15 cellular contexts compared by ENCODE assay signal in the genomic region with DNA sequence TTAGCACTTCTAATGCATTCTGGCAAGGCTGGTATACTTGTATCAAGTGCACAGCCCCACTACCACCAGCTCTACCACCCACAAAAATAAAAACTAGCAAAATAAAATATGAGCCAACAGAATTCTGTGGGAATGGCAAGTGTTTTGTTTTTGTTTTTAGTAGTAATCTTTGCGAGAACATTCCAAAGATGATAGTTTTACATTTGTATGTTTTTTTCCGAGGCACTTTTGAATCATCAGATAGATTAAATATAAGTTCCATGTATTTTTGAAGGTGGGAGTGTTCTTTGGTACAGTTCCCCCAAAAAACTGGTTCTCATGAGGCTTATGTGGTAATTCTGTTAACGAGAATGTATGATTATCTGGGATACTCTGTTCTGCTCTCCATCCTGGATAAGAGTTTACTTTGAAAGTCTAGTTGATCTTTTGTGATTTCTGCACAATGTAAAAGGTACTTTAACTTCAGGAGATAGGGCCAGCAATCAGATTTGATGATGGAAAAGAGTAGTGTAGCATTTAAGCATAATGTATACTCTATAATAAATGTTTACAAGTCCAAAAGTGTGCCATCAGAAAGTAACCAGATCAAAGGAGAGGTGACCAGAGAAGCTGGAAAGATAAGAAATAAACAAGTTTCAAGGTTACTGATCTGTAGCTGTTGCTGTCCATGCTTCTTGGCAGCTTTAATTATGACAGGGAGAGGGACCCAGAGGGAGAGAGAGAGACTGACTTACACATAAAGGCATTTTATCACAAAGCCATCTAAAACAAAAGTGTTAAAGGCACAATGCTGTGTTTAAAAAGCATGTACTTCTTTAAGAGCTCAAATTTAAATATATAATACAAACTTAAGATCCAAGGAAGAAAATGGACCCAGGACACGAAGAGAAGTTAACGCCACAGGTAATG.
DNase-seq lines count a peak whose midpoint lies in the region; ATAC-seq and TF ChIP-seq lines count a peak whose summit lies in the region.
"Had no signal": no experiment of that assay in that cellular context is flagged by ENCODE, and none has a peak within 500 bp of the region (broad histone marks: within the 10 kb centered on the region; RNA-seq: fewer than 3 reads in every experiment).

No MANE protein-coding gene starts in this region.

- TF ChIP-seq CTCF in left ventricle myocardium inferior (IDR thresholded peaks at IDR 0.05; ENCODE audit: borderline replicate concordance): no peak
- TF ChIP-seq CTCF in ascending aorta (IDR thresholded peaks at IDR 0.05): no peak
- TF ChIP-seq CTCF in type B pancreatic cell (conservative IDR thresholded peaks at IDR 0.05): no peak

- H3K27me3 Mint-ChIP-seq in type B pancreatic cell: no peaks in the 10 kb centered on the region

- H3K9me3 ChIP-seq in left ventricle myocardium inferior (replicated peaks) (no peaks in the 10 kb centered on the region), right cardiac atrium (ENCODE audit: control insufficient read depth, low read length) (no peaks in the 10 kb centered on the region), ascending aorta (no peaks in the 10 kb centered on the region), muscle layer of duodenum (ENCODE audit: control insufficient read depth in 1 of 2, low read length in 2 of 2) (no peaks in the 10 kb centered on the region)

- DNase-seq in left ventricle myocardium inferior (no peak), right cardiac atrium (no peak), ascending aorta (ENCODE audit: low spot score in 2 of 2) (no peak), type B pancreatic cell (ENCODE audit: extremely low spot score, unreplicated experiment) (no peak), occipital lobe (lab: John Stamatoyannopoulos, UW) (no peak), AG08395 (ENCODE audit: low spot score) (no peak)
- DNase-seq: activated CD4-positive, alpha-beta T cell treated with anti-CD3 and anti-CD28 coated beads for 1 hour; activated gamma-delta T cell treated with Interleukin-2 at 50 U/mL for 16 hours; NCI-H2081; RPMI8226 had no signal

- H3K27ac Mint-ChIP-seq in type B pancreatic cell: peak overlapping the region; percentile 25
- H3K27ac Mint-ChIP-seq: neural progenitor cell; stimulated activated memory B cell treated with anti-CD40 and anti-IgM and Interleukin-4, amounts not matched to agents 10 μg/mL and 1 μg/mL and 100 μg/mL, for 72 hours; T-helper 1 cell treated with Interleukin-12 subunit alpha and Interleukin-12 subunit beta and Interleukin-4 antibody, amounts not matched to agents 30 μg/mL and 1 μg/mL, for 36 hours had no signal

- 67% methylated on average over 5 of the region's 5 CpGs for WGBS in right cardiac atrium

- H3K4me1 ChIP-seq in left ventricle myocardium inferior: peaks cover 86% of the 10 kb centered on the region
- H3K4me1 ChIP-seq in right cardiac atrium (ENCODE audit: control insufficient read depth, insufficient read depth, low read length): peaks cover 14% of the 10 kb centered on the region
- peaks cover 27 to 76% of the 10 kb centered on the region in 2 donors for H3K4me1 ChIP-seq in ascending aorta
- H3K4me1 ChIP-seq in muscle layer of duodenum (ENCODE audit: control insufficient read depth in 1 of 2, insufficient read depth in 2 of 2, low read length in 2 of 2): peaks cover 22 to 26% of the 10 kb centered on the region in 2 donors

- no peaks in the 10 kb centered on the region for H3K36me3 Mint-ChIP-seq in type B pancreatic cell
- H3K36me3 Mint-ChIP-seq: neural progenitor cell; stimulated activated memory B cell treated with anti-CD40 and anti-IgM and Interleukin-4, amounts not matched to agents 10 μg/mL and 1 μg/mL and 100 μg/mL, for 72 hours had no signal

- H3K4me3 ChIP-seq in left ventricle myocardium inferior (no peak overlapping the region), right cardiac atrium (ENCODE audit: low read length) (no peak overlapping the region), ascending aorta (no peak overlapping the region), muscle layer of duodenum (ENCODE audit: low read depth in 1 of 2, low read length in 2 of 2) (no peak overlapping the region)
- H3K4me3 ChIP-seq: neural progenitor cell had no signal

- H3K27me3 ChIP-seq in left ventricle myocardium inferior (ENCODE audit: low read depth): no peaks in the 10 kb centered on the region
- H3K27me3 ChIP-seq in right cardiac atrium (ENCODE audit: control insufficient read depth, insufficient read depth): no peaks in the 10 kb centered on the region
- no peaks in the 10 kb centered on the region for H3K27me3 ChIP-seq in ascending aorta
- H3K27me3 ChIP-seq in muscle layer of duodenum (ENCODE audit: low read depth, low read length): no peaks in the 10 kb centered on the region
- H3K27me3 ChIP-seq: neural progenitor cell had no signal

- H3K36me3 ChIP-seq in left ventricle myocardium inferior (no peaks in the 10 kb centered on the region), ascending aorta (no peaks in the 10 kb centered on the region), muscle layer of duodenum (ENCODE audit: control insufficient read depth in 1 of 2, insufficient read depth in 2 of 2, low read length in 2 of 2) (no peaks in the 10 kb centered on the region)
- H3K36me3 ChIP-seq: neural progenitor cell had no signal

- intact Hi-C loops in left ventricle myocardium inferior (cut with micrococcal nuclease) (no loop called here), right cardiac atrium (cut with DNase I) (loop anchor here in 1 of 4 donors (10.0 kb wide), 1 partner anchor 188 kb away; no protein-coding TSS in a partner anchor), ascending aorta (cut with DNase I) (loop anchor here (5.0 kb wide), 1 partner anchor 71 kb away; no protein-coding TSS in a partner anchor)

- H3K27ac ChIP-seq in left ventricle myocardium inferior (replicated peaks): peak overlapping the region; percentile 49
- H3K27ac ChIP-seq in right cardiac atrium (ENCODE audit: low read length): no peak overlapping the region
- H3K27ac ChIP-seq in ascending aorta: peak overlapping the region; percentile 65 to 86
- H3K27ac ChIP-seq in muscle layer of duodenum (ENCODE audit: low read length): peak overlapping the region; percentile 77
- H3K27ac ChIP-seq: neural progenitor cell had no signal

- H3K4me1 Mint-ChIP-seq in type B pancreatic cell (ENCODE audit: unreplicated experiment): peaks cover 65% of the 10 kb centered on the region

- H3K4me3 Mint-ChIP-seq in type B pancreatic cell: peak overlapping the region; percentile 2
- H3K4me3 Mint-ChIP-seq: neural progenitor cell; stimulated activated memory B cell treated with anti-CD40 and anti-IgM and Interleukin-4, amounts not matched to agents 10 μg/mL and 1 μg/mL and 100 μg/mL, for 72 hours; T-helper 1 cell treated with Interleukin-12 subunit alpha and Interleukin-12 subunit beta and Interleukin-4 antibody, amounts not matched to agents 30 μg/mL and 1 μg/mL, for 36 hours had no signal

- H3K9me3 Mint-ChIP-seq in type B pancreatic cell: no peaks in the 10 kb centered on the region
- H3K9me3 Mint-ChIP-seq: neural progenitor cell; stimulated activated memory B cell treated with anti-CD40 and anti-IgM and Interleukin-4, amounts not matched to agents 10 μg/mL and 1 μg/mL and 100 μg/mL, for 72 hours; T-helper 1 cell treated with Interleukin-12 subunit alpha and Interleukin-12 subunit beta and Interleukin-4 antibody, amounts not matched to agents 30 μg/mL and 1 μg/mL, for 36 hours had no signal

- no peak for ATAC-seq in right cardiac atrium
- no peak for ATAC-seq in HG02973 (IDR thresholded peaks at IDR 0.05; ENCODE audit: unreplicated experiment)
- ATAC-seq: stimulated activated memory B cell treated with anti-CD40 and anti-IgM and Interleukin-4, amounts not matched to agents 10 μg/mL and 1 μg/mL and 100 μg/mL, for 72 hours had no signal
